In genomic region chr19:41376998-41377365, GRCh38 we compare ENCODE assay signal across 7 cellular contexts. TPM values are rescaled to one million over a fixed set of nuclear protein-coding genes. Genes with fewer than 3 reads are reported as not detected.
DNase-seq lines count a peak whose midpoint lies in the region; TF ChIP-seq lines count a peak whose summit lies in the region.
"Had no signal": no experiment of that assay in that cellular context is flagged by ENCODE, and none has a peak within 500 bp of the region (broad histone marks: within the 10 kb centered on the region; RNA-seq: fewer than 3 reads in every experiment).

No MANE protein-coding gene starts in this region.

- in situ Hi-C loops in G401 (cut with HindIII; ENCODE audit: low sequenced_read_pairs): no loop called here

- H3K27me3 ChIP-seq in H7 (ENCODE audit: control insufficient read depth, insufficient read depth, low read length) (no peaks in the 10 kb centered on the region), breast epithelium (no peaks in the 10 kb centered on the region)

- H3K36me3 Mint-ChIP-seq in nephron progenitor cell (ENCODE audit: low read depth): peaks cover 12% of the 10 kb centered on the region

- no peaks in the 10 kb centered on the region for H3K9me3 ChIP-seq in breast epithelium

- H3K36me3 ChIP-seq in H7 (replicated peaks; ENCODE audit: control insufficient read depth, insufficient read depth, low read length) (no peaks in the 10 kb centered on the region; the same call in 1 of the 2 replicates), breast epithelium (no peaks in the 10 kb centered on the region)

- peaks cover 25% of the 10 kb centered on the region for H3K4me1 Mint-ChIP-seq in nephron progenitor cell

- H3K27me3 Mint-ChIP-seq in nephron progenitor cell (ENCODE audit: low read depth, poor library complexity): peaks cover 6% of the 10 kb centered on the region

- H3K9me3 Mint-ChIP-seq in nephron progenitor cell: no peaks in the 10 kb centered on the region

- TF ChIP-seq CTCF in breast epithelium (IDR thresholded peaks at IDR 0.05) (no peak), nephron progenitor cell (IDR thresholded peaks at IDR 0.05) (no peak)

- no peak overlapping the region for H3K27ac Mint-ChIP-seq in nephron progenitor cell

- H3K4me1 ChIP-seq in breast epithelium: peaks cover 8 to 14% of the 10 kb centered on the region in 2 donors

- TF ChIP-seq POLR2A in breast epithelium (IDR thresholded peaks at IDR 0.05): no peak

- DNase-seq in H7 (no peak), breast epithelium (ENCODE audit: low spot score in 2 of 2) (no peak), nephron progenitor cell (no peak), 8988T (no peak), G401 (ENCODE audit: low spot score) (no peak), NCI-H2196 (lab: John Stamatoyannopoulos, UW; ENCODE audit: unreplicated experiment) (no peak)
- DNase-seq: activated CD4-positive, CD25-positive, alpha-beta regulatory T cell had no signal

- intact Hi-C loops in breast epithelium (cut with DNase I; ENCODE audit: low total_unique reads): no loop called here

- H3K4me3 ChIP-seq in H7 (ENCODE audit: insufficient read depth, low read depth, low read length) (peak overlapping the region; percentile 72), breast epithelium (peak overlapping the region; percentile 65 to 86 (median 72))

- peak overlapping the region; percentile 83 to 93 for H3K27ac ChIP-seq in breast epithelium

- H3K4me3 Mint-ChIP-seq in nephron progenitor cell: peak overlapping the region; percentile 80

RNA-seq across cellular contexts. Expression of gene TMEM91, which starts 0.6 kb away (rescaled TPM):
- 8.4 and 13.3 TPM in 2 replicates for total RNA-seq in H7 (2014; rRNA removed; shearing (Covaris generic))
- total RNA-seq in breast epithelium: 10 to 100 TPM; 15.7 to 29.2 (median 17.0) TPM
- total RNA-seq in G401 (2014; rRNA removed; shearing (Covaris generic)): 0.25 and 1.2 TPM in 2 replicates

RNA-seq across cellular contexts. Expression of gene B9D2, which starts 13.0 kb away (rescaled TPM):
- total RNA-seq in H7 (2014; rRNA removed; shearing (Covaris generic)): 1.1 and 2.9 TPM in 2 replicates
- 1 to 10 TPM; 4.0 to 7.3 (median 4.3) TPM for total RNA-seq in breast epithelium
- total RNA-seq in G401 (2014; rRNA removed; shearing (Covaris generic)): 11.1 and 18.4 TPM in 2 replicates

RNA-seq across cellular contexts. Expression of gene EXOSC5, which starts 20.2 kb away (rescaled TPM):
- 79.6 and 83.0 TPM in 2 replicates for total RNA-seq in H7 (2014; rRNA removed; shearing (Covaris generic))
- total RNA-seq in breast epithelium: 10 to 100 TPM; 18.2 to 20.6 (median 18.7) TPM
- 57.0 and 71.8 TPM in 2 replicates for total RNA-seq in G401 (2014; rRNA removed; shearing (Covaris generic))

RNA-seq across cellular contexts. Expression of gene BCKDHA, which starts 20.6 kb away (rescaled TPM):
- total RNA-seq in H7 (2014; rRNA removed; shearing (Covaris generic)): 36.0 and 53.1 TPM in 2 replicates
- total RNA-seq in breast epithelium: 10 to 100 TPM; 40.3 to 54.6 (median 53.1) TPM
- 90.1 and 111 TPM in 2 replicates for total RNA-seq in G401 (2014; rRNA removed; shearing (Covaris generic))

RNA-seq across cellular contexts. Expression of gene TGFB1, which starts 23.3 kb away (rescaled TPM):
- total RNA-seq in H7 (2014; rRNA removed; shearing (Covaris generic)): 8.6 and 11.6 TPM in 2 replicates
- 10 to 100 TPM; 12.0 to 21.4 (median 13.4) TPM for total RNA-seq in breast epithelium
- total RNA-seq in G401 (2014; rRNA removed; shearing (Covaris generic)): 5.7 and 10.1 TPM in 2 replicates
